In genomic region chr2:166891727-166892126, GRCh38 we compare ENCODE assay signal across 28 cellular contexts. TPM values are rescaled to one million over a fixed set of nuclear protein-coding genes. Genes with fewer than 3 reads are reported as not detected.
DNase-seq lines count a peak whose midpoint lies in the region; ATAC-seq, FAIRE-seq and TF ChIP-seq lines count a peak whose summit lies in the region.
"Had no signal": no experiment of that assay in that cellular context is flagged by ENCODE, and none has a peak within 500 bp of the region (broad histone marks: within the 10 kb centered on the region; RNA-seq: fewer than 3 reads in every experiment).

No MANE protein-coding gene starts in this region.

- no peaks in the 10 kb centered on the region for H3K27me3 ChIP-seq in HepG2 (ENCODE audit: control insufficient read depth in 1 of 2, insufficient read depth in 2 of 2, low read length in 2 of 2)
- H3K27me3 ChIP-seq in PC-3 (ENCODE audit: low read length) = no peaks in the 10 kb centered on the region
- H3K27me3 ChIP-seq: BE2C; BLaER1 treated with 17β-estradiol and CSF1 and Interleukin-3, amounts not matched to agents 10 nM and 100 nM had no signal

- H3K9ac ChIP-seq in HepG2 (ENCODE audit: insufficient read depth, low read depth, low read length) = no peak overlapping the region
- no peak overlapping the region for H3K9ac ChIP-seq in PC-3 (ENCODE audit: low read length)
- H3K9ac ChIP-seq: BLaER1 treated with 17β-estradiol and CSF1 and Interleukin-3, amounts not matched to agents 10 nM and 100 nM had no signal

- H3K4me3 ChIP-seq in LNCaP clone FGC (ENCODE audit: low read depth, low read length) = no peak overlapping the region
- no peak overlapping the region for H3K4me3 ChIP-seq in HepG2 (replicated peaks in 1 of 3; ENCODE audit: insufficient read depth in 1 of 3, low read depth in 2 of 3, low read length in 3 of 3)
- no peak overlapping the region for H3K4me3 ChIP-seq in PC-3 (ENCODE audit: low read length)
- H3K4me3 ChIP-seq: A549; BLaER1 treated with 17β-estradiol and CSF1 and Interleukin-3, amounts not matched to agents 10 nM and 100 nM; GM23338 had no signal

- no peaks in the 10 kb centered on the region for H3K9me3 Mint-ChIP-seq in activated CD4-positive, alpha-beta T cell treated with anti-CD3 and anti-CD28 coated beads, Interleukin-2, amount 10 ng/mL, durations not matched to agents 7 days and 5 days
- H3K9me3 Mint-ChIP-seq: CD4-positive, alpha-beta T cell; GM23338; H9 had no signal

- no peaks in the 10 kb centered on the region for H3K4me1 Mint-ChIP-seq in activated CD4-positive, alpha-beta T cell treated with anti-CD3 and anti-CD28 coated beads, Interleukin-2, amount 10 ng/mL, durations not matched to agents 7 days and 5 days
- H3K4me1 Mint-ChIP-seq: CD14-positive monocyte; CD8-positive, alpha-beta memory T cell had no signal

- no peaks in the 10 kb centered on the region for H3K27me3 Mint-ChIP-seq in activated CD4-positive, alpha-beta T cell treated with anti-CD3 and anti-CD28 coated beads, Interleukin-2, amount 10 ng/mL, durations not matched to agents 7 days and 5 days
- H3K27me3 Mint-ChIP-seq: CD4-positive, alpha-beta T cell; CD8-positive, alpha-beta memory T cell had no signal

- TF ChIP-seq EP300 in HepG2 (IDR thresholded peaks at IDR 0.05; ENCODE audit: low read depth in 2 of 2, low read length in 2 of 2) (no peak), HepG2 (CRISPR knock-in tag; IDR thresholded peaks at IDR 0.05; ENCODE audit: borderline replicate concordance) (no peak)

- no peaks in the 10 kb centered on the region for H3K9me2 ChIP-seq in PC-3 (replicated peaks; ENCODE audit: low read length)

- H3F3A ChIP-seq in PC-3 (ENCODE audit: low read length, unreplicated experiment) = no peaks in the 10 kb centered on the region

- POLR2A ChIA-PET in HepG2 (lab: Yijun Ruan, JAX) = no interaction called here
- POLR2A ChIA-PET in PC-3 (lab: Charles Lee; ENCODE audit: unreplicated experiment) = interaction anchor here (0.6 kb wide), 1 partner anchor 81 kb away, joined by 6 read pairs; no protein-coding TSS in a partner anchor
- POLR2A ChIA-PET in activated CD4-positive, alpha-beta T cell treated with anti-CD3 and anti-CD28 coated beads, Interleukin-2, amount 10 ng/mL, durations not matched to agents 7 days and 5 days (lab: Charles Lee) = no interaction called here

- H3K27ac ChIP-seq in HepG2 (ENCODE audit: extremely low read length, insufficient read depth, low read length) = no peak overlapping the region
- no peak overlapping the region for H3K27ac ChIP-seq in PC-3 (ENCODE audit: low read length)
- H3K27ac ChIP-seq: A549; BLaER1 treated with 17β-estradiol and CSF1 and Interleukin-3, amounts not matched to agents 10 nM and 100 nM had no signal

- ATAC-seq in HepG2 (no peak), GM21619 (IDR thresholded peaks at IDR 0.05; ENCODE audit: unreplicated experiment) (no peak), PC-3 (no peak)
- ATAC-seq: A549, HCT116 had no signal

- FAIRE-seq in HepG2 (lab: Jason Lieb, UNC) = no peak
- FAIRE-seq: A549, D721Med, GM12891, GM18507 had no signal

- DNase-seq in G401 (ENCODE audit: low spot score) = peak; percentile 15
- peak; percentile 41 for DNase-seq in LNCaP clone FGC (ENCODE audit: low read depth)
- DNase-seq in cerebellum (ENCODE audit: low spot score) = peak; percentile 1
- DNase-seq in midbrain (lab: John Stamatoyannopoulos, UW) = peak; percentile 0
- no peak for DNase-seq in HepG2 (ENCODE audit: low spot score)
- DNase-seq in PC-3 = no peak
- no peak for DNase-seq in activated CD4-positive, alpha-beta T cell treated with anti-CD3 and anti-CD28 coated beads, Interleukin-2, amount 10 ng/mL, durations not matched to agents 7 days and 5 days
- DNase-seq: 8988T; ACHN; AML-193; BE2C; CD4-positive, alpha-beta T cell; CD8-positive, alpha-beta memory T cell; DMS 273 treated with DMSO at 0.1 percent for 48 hours; DMS79; EL; GF-D8 had no signal

- no peaks in the 10 kb centered on the region for H3K9me3 ChIP-seq in HepG2 (ENCODE audit: low read length)
- no peaks in the 10 kb centered on the region for H3K9me3 ChIP-seq in PC-3 (ENCODE audit: low read length)
- H3K9me3 ChIP-seq: A549; BE2C; BLaER1 treated with 17β-estradiol and CSF1 and Interleukin-3, amounts not matched to agents 10 nM and 100 nM had no signal

- intact Hi-C loops in HepG2 (cut with micrococcal nuclease; ENCODE audit: unreplicated experiment) (loop anchor here (10.0 kb wide), 1 partner anchor 663 kb away; no protein-coding TSS in a partner anchor), PC-3 (cut with micrococcal nuclease) (loop anchor here (10.0 kb wide), 2 partner anchors 187 to 357 kb away; no protein-coding TSS in a partner anchor)

- no peak overlapping the region for H3K27ac Mint-ChIP-seq in activated CD4-positive, alpha-beta T cell treated with anti-CD3 and anti-CD28 coated beads, Interleukin-2, amount 10 ng/mL, durations not matched to agents 7 days and 5 days
- H3K27ac Mint-ChIP-seq: CD14-positive monocyte; CD4-positive, alpha-beta T cell; CD8-positive, alpha-beta memory T cell; GM23338 had no signal

- no peaks in the 10 kb centered on the region for H3K4me1 ChIP-seq in HepG2 (ENCODE audit: insufficient read depth, low read length)
- H3K4me1 ChIP-seq in PC-3 (ENCODE audit: insufficient read depth, low read length) = no peaks in the 10 kb centered on the region
- H3K4me1 ChIP-seq: A549; BE2C; BLaER1 treated with 17β-estradiol and CSF1 and Interleukin-3, amounts not matched to agents 10 nM and 100 nM had no signal

- no peaks in the 10 kb centered on the region for H3K36me3 Mint-ChIP-seq in activated CD4-positive, alpha-beta T cell treated with anti-CD3 and anti-CD28 coated beads, Interleukin-2, amount 10 ng/mL, durations not matched to agents 7 days and 5 days (ENCODE audit: low read depth)
- H3K36me3 Mint-ChIP-seq: CD14-positive monocyte; CD8-positive, alpha-beta memory T cell had no signal

- WGBS in HepG2 (ENCODE audit: low lambda C conversion rate) = 11% methylated on average over 2 of the region's 2 CpGs

- H3K79me2 ChIP-seq in HepG2 (ENCODE audit: insufficient read depth, low read length) (no peaks in the 10 kb centered on the region), PC-3 (ENCODE audit: low read length) (no peaks in the 10 kb centered on the region)

- in situ Hi-C loops in G401 (cut with HindIII; ENCODE audit: low sequenced_read_pairs) = no loop called here
- in situ Hi-C loops in HepG2 (cut with HindIII; ENCODE audit: extremely low pct_ligation_motif_present, low pct_unique_long_range_greater_than_20kb) = loop anchor here (25.0 kb wide), 1 partner anchor 1221 kb away; no protein-coding TSS in a partner anchor

- no peak for TF ChIP-seq RAD21 in HepG2 (CRISPR knock-in tag; IDR thresholded peaks at IDR 0.05)

- TF ChIP-seq CTCF in LNCaP clone FGC (IDR thresholded peaks at IDR 0.05; ENCODE audit: control insufficient read depth, extremely low read depth, insufficient read depth) (no peak), HepG2 (CRISPR knock-in tag; IDR thresholded peaks at IDR 0.05) (no peak), PC-3 (conservative IDR thresholded peaks at IDR 0.05; ENCODE audit: low read depth, low read length) (no peak)

- CTCF ChIA-PET in HepG2 (lab: Yijun Ruan, JAX; ENCODE audit: low intra/inter-chr PET ratio, low total read pairs) = no interaction called here
- CTCF ChIA-PET in PC-3 (lab: Charles Lee) = no interaction called here
- CTCF ChIA-PET in activated CD4-positive, alpha-beta T cell treated with anti-CD3 and anti-CD28 coated beads, Interleukin-2, amount 10 ng/mL, durations not matched to agents 7 days and 5 days (lab: Charles Lee) = no interaction called here

- no peak overlapping the region for H3K4me3 Mint-ChIP-seq in activated CD4-positive, alpha-beta T cell treated with anti-CD3 and anti-CD28 coated beads, Interleukin-2, amount 10 ng/mL, durations not matched to agents 7 days and 5 days
- H3K4me3 Mint-ChIP-seq: CD14-positive monocyte; CD4-positive, alpha-beta T cell; CD8-positive, alpha-beta memory T cell; GM23338; H9 had no signal

- no peaks in the 10 kb centered on the region for H3K36me3 ChIP-seq in HepG2 (replicated peaks in 1 of 2; ENCODE audit: control insufficient read depth in 1 of 2, insufficient read depth in 2 of 2, low read length in 2 of 2)
- H3K36me3 ChIP-seq in PC-3 (ENCODE audit: low read depth, low read length) = no peaks in the 10 kb centered on the region
- H3K36me3 ChIP-seq: BE2C; BLaER1 treated with 17β-estradiol and CSF1 and Interleukin-3, amounts not matched to agents 10 nM and 100 nM had no signal

- H2AFZ ChIP-seq in HepG2 (ENCODE audit: low read length) (no peak overlapping the region), PC-3 (ENCODE audit: low read length) (no peak overlapping the region)
- H2AFZ ChIP-seq: GM23338 had no signal

- H4K20me1 ChIP-seq in HepG2 (ENCODE audit: insufficient read depth, low read length) (no peaks in the 10 kb centered on the region), PC-3 (ENCODE audit: low read length) (no peaks in the 10 kb centered on the region)
- H4K20me1 ChIP-seq: BLaER1 treated with 17β-estradiol and CSF1 and Interleukin-3, amounts not matched to agents 10 nM and 100 nM had no signal

- BruUV-seq in HepG2 (replicated peaks; lab: Mats Ljungman, UMichigan) (no TSS peak), PC-3 (replicated peaks; lab: Mats Ljungman, UMichigan) (no TSS peak)

- H3K4me2 ChIP-seq in HepG2 (ENCODE audit: low read depth, low read length) = no peak overlapping the region
- H3K4me2 ChIP-seq in PC-3 (ENCODE audit: low read length) = no peak overlapping the region
- H3K4me2 ChIP-seq: A549; BLaER1 treated with 17β-estradiol and CSF1 and Interleukin-3, amounts not matched to agents 10 nM and 100 nM; GM23338 had no signal

- no peak for TF ChIP-seq POLR2A in HepG2 (IDR thresholded peaks at IDR 0.05; ENCODE audit: insufficient read depth in 1 of 2, low read depth in 2 of 2, low read length in 2 of 2)

RNA-seq across cellular contexts. Expression of gene XIRP2, which starts 3.4 kb away (rescaled TPM):
- not detected in 2 replicates for total RNA-seq in G401 (2014; rRNA removed; shearing (Covaris generic))
- 0.45 TPM for total RNA-seq in cerebellum
- 0.04 and 0.13 TPM in 2 replicates for total RNA-seq in HepG2 (2016; rRNA removed; fragmentation: Illumina TruSeq; extraction: Trizol)
- not detected in 2 replicates for total RNA-seq in HepG2 (2016; cell fraction: cytosol; rRNA removed; fragmentation: Illumina TruSeq; extraction: Trizol; ENCODE audit: low read depth)
- total RNA-seq in HepG2 (2016; cell fraction: insoluble cytoplasmic fraction; rRNA removed; fragmentation: Illumina TruSeq; extraction: Trizol) = 0.03 and 0.06 TPM in 2 replicates
- total RNA-seq in HepG2 (2016; cell fraction: membrane; rRNA removed; fragmentation: Illumina TruSeq; extraction: Trizol) = 0.03 TPM in 1 of 2 replicates, not detected in the other
- 0.09 and 0.13 TPM in 2 replicates for total RNA-seq in HepG2 (2016; cell fraction: nucleus; rRNA removed; fragmentation: Illumina TruSeq; extraction: Trizol)
- 0.03 and 0.05 TPM in 2 replicates for polyA plus RNA-seq in HepG2 (2011; rRNA removed)
- polyA plus RNA-seq in HepG2 (2011; cell fraction: cytosol; rRNA removed) = 0.04 TPM in 1 of 2 replicates, not detected in the other
- polyA plus RNA-seq in HepG2 (2011; cell fraction: nucleus; rRNA removed) = 0.06 and 0.14 TPM in 2 replicates
- polyA plus RNA-seq in HepG2 (2012) = 0.12 and 0.19 TPM in 2 replicates
- polyA plus RNA-seq in HepG2 (2016; cell fraction: cytosol; fragmentation: Illumina TruSeq; extraction: Trizol; ENCODE audit: low read depth) = not detected in 2 replicates
- not detected in 2 replicates for polyA plus RNA-seq in HepG2 (2016; cell fraction: insoluble cytoplasmic fraction; fragmentation: Illumina TruSeq; extraction: Trizol; ENCODE audit: low read depth)
- not detected in 2 replicates for polyA plus RNA-seq in HepG2 (2016; cell fraction: membrane; fragmentation: Illumina TruSeq; extraction: Trizol; ENCODE audit: low read depth)
- not detected in 2 replicates for polyA plus RNA-seq in HepG2 (2016; cell fraction: nucleus; fragmentation: Illumina TruSeq; extraction: Trizol; ENCODE audit: insufficient read depth, low read depth)
- polyA minus RNA-seq in HepG2 (2011; rRNA and poly(A)+ RNA removed; ENCODE audit: low replicate concordance) = not detected in 2 replicates
- polyA minus RNA-seq in HepG2 (2011; cell fraction: cytosol; rRNA and poly(A)+ RNA removed) = 0.30 TPM in 1 of 2 replicates, not detected in the other
- 0.77 and 0.99 TPM in 2 replicates for polyA minus RNA-seq in HepG2 (2011; cell fraction: nucleus; rRNA and poly(A)+ RNA removed)
- 0.11 TPM in 1 of 2 replicates, not detected in the other for total RNA-seq in PC-3 (2014; rRNA removed)
- not detected for total RNA-seq in activated CD4-positive, alpha-beta T cell treated with anti-CD3 and anti-CD28 coated beads, Interleukin-2, amount 10 ng/mL, durations not matched to agents 7 days and 5 days
- total RNA-seq: CD4-positive, alpha-beta T cell; CD8-positive, alpha-beta memory T cell; H4 had no signal
- polyA plus RNA-seq: A549; CD14-positive monocyte; CD8-positive, alpha-beta memory T cell had no signal

Comparison
In these comparisons a context has a peak if more than half of its experiments do, and no peak if none do; other contexts are left out.
1. DNase-seq: peak in G401 (single experiment), LNCaP clone FGC (single experiment), cerebellum (single experiment) and midbrain (single experiment); none in HepG2 (single experiment), PC-3 (single experiment) and activated CD4-positive, alpha-beta T cell treated with anti-CD3 and anti-CD28 coated beads, Interleukin-2, amount 10 ng/mL, durations not matched to agents 7 days and 5 days (single experiment).